Comparison of ENCODE assay signal across 18 cellular contexts in the genomic region with DNA sequence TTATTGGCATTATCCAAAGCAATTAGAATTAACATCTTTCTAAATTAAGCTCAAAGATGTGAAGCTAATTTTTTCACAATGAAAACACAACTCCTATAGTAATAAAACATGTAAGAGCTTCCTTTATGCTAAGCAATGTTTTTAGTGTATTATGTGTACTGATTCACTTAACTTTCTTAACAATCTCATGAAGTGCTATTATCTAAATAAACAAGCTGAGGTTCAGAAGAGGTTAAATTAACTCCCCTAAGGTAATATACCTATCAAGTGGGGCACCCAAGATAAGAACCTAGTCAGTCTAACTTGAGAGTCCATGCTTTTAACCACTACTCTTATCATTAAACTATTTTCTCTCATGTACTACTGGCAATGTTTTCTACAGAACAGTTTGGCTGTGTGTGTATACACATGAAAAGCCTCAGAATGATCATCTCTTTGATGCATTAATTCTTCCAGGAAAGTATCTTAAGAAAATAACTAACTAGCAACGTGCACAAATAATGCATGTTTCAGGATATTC. TPM values are rescaled to one million over a fixed set of nuclear protein-coding genes. Genes with fewer than 3 reads are reported as not detected.
A peak's percentile ranks its signal among the peaks of the same experiment; 100 is the strongest.
DNase-seq lines count a peak whose midpoint lies in the region; ATAC-seq and TF ChIP-seq lines count a peak whose summit lies in the region.
"Had no signal": no experiment of that assay in that cellular context is flagged by ENCODE, and none has a peak within 500 bp of the region (broad histone marks: within the 10 kb centered on the region; RNA-seq: fewer than 3 reads in every experiment).

No MANE protein-coding gene starts in this region.

- POLR2A ChIA-PET in HEK293 (lab: Yijun Ruan, JAX) = interaction anchor here (0.7 kb wide), 1 partner anchor 62 kb away, joined by 4 read pairs; no protein-coding TSS in a partner anchor
- POLR2A ChIA-PET in activated CD4-positive, alpha-beta memory T cell treated with anti-CD3 and anti-CD28 coated beads, Interleukin-2, amount 10 ng/mL, durations not matched to agents 7 days and 5 days (lab: Charles Lee) = interaction anchor here (1.1 to 10.4 kb wide), 4 partner anchors 12 to 145 kb away, joined by 3 to 278 read pairs (median 6); a partner anchor contains a TSS

- no peaks in the 10 kb centered on the region for H3K9me3 Mint-ChIP-seq in activated T-cell treated with anti-CD3 and anti-CD28 coated beads, Interleukin-2, amount 50 U/mL, for 24 hours
- H3K9me3 Mint-ChIP-seq in activated CD4-positive, alpha-beta memory T cell treated with anti-CD3 and anti-CD28 coated beads, Interleukin-2, amount 10 ng/mL, durations not matched to agents 7 days and 5 days = no peaks in the 10 kb centered on the region
- H3K9me3 Mint-ChIP-seq: CD4-positive, CD25-positive, alpha-beta regulatory T cell had no signal

- peak overlapping the region; percentile 79 for H3K27ac Mint-ChIP-seq in activated T-cell treated with anti-CD3 and anti-CD28 coated beads, Interleukin-2, amount 50 U/mL, for 24 hours
- H3K27ac Mint-ChIP-seq in activated CD4-positive, alpha-beta memory T cell treated with anti-CD3 and anti-CD28 coated beads, Interleukin-2, amount 10 ng/mL, durations not matched to agents 7 days and 5 days = peak overlapping the region; percentile 34

- no peaks in the 10 kb centered on the region for H3K27me3 ChIP-seq in hepatocyte
- H3K27me3 ChIP-seq in lower lobe of right lung (ENCODE audit: low read depth) = no peaks in the 10 kb centered on the region

- peaks cover 3% of the 10 kb centered on the region; the same call in 1 of the 2 replicates for H3K4me1 ChIP-seq in HEK293 (ENCODE audit: control insufficient read depth, insufficient read depth, low read length)
- peaks cover 11% of the 10 kb centered on the region for H3K4me1 ChIP-seq in hepatocyte (ENCODE audit: insufficient read depth)
- peaks cover 5% of the 10 kb centered on the region for H3K4me1 ChIP-seq in lower lobe of right lung

- DNase-seq in activated T-cell treated with anti-CD3 and anti-CD28 coated beads, Interleukin-2, amount 50 U/mL, for 24 hours = no peak
- no peak for DNase-seq in activated T-cell treated with anti-CD3 and anti-CD28 coated beads, Interleukin-2, amount 50 U/mL, for 1 hour
- no peak for DNase-seq in activated CD4-positive, alpha-beta memory T cell treated with anti-CD3 and anti-CD28 coated beads, Interleukin-2, amount 10 ng/mL, durations not matched to agents 7 days and 5 days
- DNase-seq in hepatocyte (ENCODE audit: low spot score) (no peak), lower lobe of right lung (no peak)
- DNase-seq in stimulated activated CD4-positive, alpha-beta T cell treated with anti-CD3 and anti-CD28 coated beads, Interleukin-2, amount 100 ng/mL, for 48 hours = no peak
- DNase-seq: CD4-positive, CD25-positive, alpha-beta regulatory T cell; DMS79; KBM-7; NCI-H1092; NCI-H345; NCI-H69; SHP77 treated with DMSO at 0.1 percent for 48 hours had no signal

- intact Hi-C loops in lower lobe of right lung (cut with DNase I) = no loop called here

- H3K9me2 ChIP-seq in hepatocyte (replicated peaks; ENCODE audit: insufficient read depth) = no peaks in the 10 kb centered on the region

- CTCF ChIA-PET in HEK293 (lab: Yijun Ruan, JAX) = interaction anchor here (1.4 kb wide), 1 partner anchor 64 kb away, joined by 3 read pairs; no protein-coding TSS in a partner anchor
- CTCF ChIA-PET in activated CD4-positive, alpha-beta memory T cell treated with anti-CD3 and anti-CD28 coated beads, Interleukin-2, amount 10 ng/mL, durations not matched to agents 7 days and 5 days (lab: Charles Lee) = interaction anchor here (0.9 to 2.2 kb wide), 3 partner anchors 14 to 188 kb away, joined by 3 to 12 read pairs (median 3); a partner anchor contains a TSS

- H3K27ac ChIP-seq in HEK293 (ENCODE audit: extremely low read depth, low read depth, low read length) (no peak overlapping the region), hepatocyte (peak overlapping the region; percentile 66), lower lobe of right lung (no peak overlapping the region)
- H3K27ac ChIP-seq: HL-60 had no signal

- H3K27me3 Mint-ChIP-seq in activated T-cell treated with anti-CD3 and anti-CD28 coated beads, Interleukin-2, amount 50 U/mL, for 24 hours = no peaks in the 10 kb centered on the region
- no peaks in the 10 kb centered on the region for H3K27me3 Mint-ChIP-seq in activated CD4-positive, alpha-beta memory T cell treated with anti-CD3 and anti-CD28 coated beads, Interleukin-2, amount 10 ng/mL, durations not matched to agents 7 days and 5 days
- H3K27me3 Mint-ChIP-seq: CD4-positive, CD25-positive, alpha-beta regulatory T cell had no signal

- peak overlapping the region; percentile 30 for H3K4me2 ChIP-seq in hepatocyte

- peaks cover 56% of the 10 kb centered on the region for H4K20me1 ChIP-seq in hepatocyte (ENCODE audit: insufficient read depth, poor library complexity, severe bottlenecking)

- H3K9me3 ChIP-seq in HEK293 (ENCODE audit: control insufficient read depth, insufficient read depth, low read depth, low read length) = no peaks in the 10 kb centered on the region
- no peaks in the 10 kb centered on the region for H3K9me3 ChIP-seq in hepatocyte (ENCODE audit: low read depth)
- no peaks in the 10 kb centered on the region for H3K9me3 ChIP-seq in lower lobe of right lung

- 68% methylated on average over 1 of the region's 1 CpG for WGBS in hepatocyte (ENCODE audit: low lambda C conversion rate, missing lambda C conversion rate)

- peaks cover 65% of the 10 kb centered on the region for H3K4me1 Mint-ChIP-seq in activated T-cell treated with anti-CD3 and anti-CD28 coated beads, Interleukin-2, amount 50 U/mL, for 24 hours (ENCODE audit: low read depth)
- peaks cover 77% of the 10 kb centered on the region for H3K4me1 Mint-ChIP-seq in activated CD4-positive, alpha-beta memory T cell treated with anti-CD3 and anti-CD28 coated beads, Interleukin-2, amount 10 ng/mL, durations not matched to agents 7 days and 5 days

- H3K4me3 ChIP-seq in HEK293 (ENCODE audit: low read depth, low read length) (no peak overlapping the region), hepatocyte (no peak overlapping the region), lower lobe of right lung (no peak overlapping the region)
- H3K4me3 ChIP-seq: GM12878 had no signal

- no peak for ATAC-seq in lower lobe of right lung
- ATAC-seq in GM19023 (IDR thresholded peaks at IDR 0.05; ENCODE audit: unreplicated experiment) = no peak
- ATAC-seq: GM12878 had no signal

- peaks cover 88% of the 10 kb centered on the region for H3K36me3 Mint-ChIP-seq in activated T-cell treated with anti-CD3 and anti-CD28 coated beads, Interleukin-2, amount 50 U/mL, for 24 hours (ENCODE audit: low read depth)
- H3K36me3 Mint-ChIP-seq in activated CD4-positive, alpha-beta memory T cell treated with anti-CD3 and anti-CD28 coated beads, Interleukin-2, amount 10 ng/mL, durations not matched to agents 7 days and 5 days (ENCODE audit: low read depth) = peaks cover 73% of the 10 kb centered on the region

- no peak overlapping the region for H3K4me3 Mint-ChIP-seq in activated T-cell treated with anti-CD3 and anti-CD28 coated beads, Interleukin-2, amount 50 U/mL, for 24 hours
- no peak overlapping the region for H3K4me3 Mint-ChIP-seq in activated CD4-positive, alpha-beta memory T cell treated with anti-CD3 and anti-CD28 coated beads, Interleukin-2, amount 10 ng/mL, durations not matched to agents 7 days and 5 days
- H3K4me3 Mint-ChIP-seq: CD4-positive, CD25-positive, alpha-beta regulatory T cell had no signal

- H2AFZ ChIP-seq in hepatocyte = no peak overlapping the region

- TF ChIP-seq CTCF in HEK293 (tag by site-specific recombination; IDR thresholded peaks at IDR 0.05) (no peak), hepatocyte (IDR thresholded peaks at IDR 0.05; ENCODE audit: poor library complexity) (no peak), lower lobe of right lung (IDR thresholded peaks at IDR 0.05) (no peak)

- H3K36me3 ChIP-seq in HEK293 (ENCODE audit: control insufficient read depth in 2 of 2, insufficient read depth in 1 of 2, low read length in 2 of 2) = peaks cover 7 to 36% of the 10 kb centered on the region in 2 experiments; a peak in 2 of 3 replicates
- no peaks in the 10 kb centered on the region for H3K36me3 ChIP-seq in hepatocyte (replicated peaks; ENCODE audit: insufficient read depth, low read depth)
- peaks cover 77% of the 10 kb centered on the region for H3K36me3 ChIP-seq in lower lobe of right lung

- peaks cover 75% of the 10 kb centered on the region for H3K79me2 ChIP-seq in hepatocyte

TF ChIP-seq in HEK293, 187 proteins besides CTCF, POLR2A, EP300 and RAD21 (continues in another document):
- TF ChIP-seq ZNF473 (tag by site-specific recombination; IDR thresholded peaks at IDR 0.05) (no peak), WT1 (tag by site-specific recombination; IDR thresholded peaks at IDR 0.05) (0 out of 2 replicates have a peak, but pooled peaks have one; percentile 35), OSR2 (tag by site-specific recombination; IDR thresholded peaks at IDR 0.05) (peak; percentile 27; the same call in 1 of the 2 replicates), TCF7L2 (IDR thresholded peaks at IDR 0.05; ENCODE audit: borderline replicate concordance, low read depth, low read length) (peak; percentile 64; the same call in 1 of the 2 replicates)
- TF ChIP-seq, protein P1, sequence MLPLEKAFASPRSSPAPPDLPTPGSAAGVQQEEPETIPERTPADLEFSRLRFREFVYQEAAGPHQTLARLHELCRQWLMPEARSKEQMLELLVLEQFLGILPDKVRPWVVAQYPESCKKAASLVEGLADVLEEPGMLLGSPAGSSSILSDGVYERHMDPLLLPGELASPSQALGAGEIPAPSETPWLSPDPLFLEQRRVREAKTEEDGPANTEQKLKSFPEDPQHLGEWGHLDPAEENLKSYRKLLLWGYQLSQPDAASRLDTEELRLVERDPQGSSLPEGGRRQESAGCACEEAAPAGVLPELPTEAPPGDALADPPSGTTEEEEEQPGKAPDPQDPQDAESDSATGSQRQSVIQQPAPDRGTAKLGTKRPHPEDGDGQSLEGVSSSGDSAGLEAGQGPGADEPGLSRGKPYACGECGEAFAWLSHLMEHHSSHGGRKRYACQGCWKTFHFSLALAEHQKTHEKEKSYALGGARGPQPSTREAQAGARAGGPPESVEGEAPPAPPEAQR (tag by site-specific recombination; IDR thresholded peaks at IDR 0.05) = no peak

RNA-seq across cellular contexts. Expression of a gene that starts 13.6 kb away (rescaled TPM):
- total RNA-seq in activated CD4-positive, alpha-beta memory T cell treated with anti-CD3 and anti-CD28 coated beads, Interleukin-2, amount 10 ng/mL, durations not matched to agents 7 days and 5 days = 100 to 1,000 TPM; 185 to 187 TPM
- total RNA-seq in hepatocyte = 176 and 181 TPM in 2 replicates
- 85.2 and 86.0 TPM in 2 replicates for polyA plus RNA-seq in hepatocyte
- 101 TPM for total RNA-seq in lower lobe of right lung

RNA-seq across cellular contexts. Expression of a gene that starts 29.2 kb away (rescaled TPM):
- 1 to 10 TPM; 1.3 to 1.4 TPM for total RNA-seq in activated CD4-positive, alpha-beta memory T cell treated with anti-CD3 and anti-CD28 coated beads, Interleukin-2, amount 10 ng/mL, durations not matched to agents 7 days and 5 days
- total RNA-seq in hepatocyte (0.20 and 0.83 TPM in 2 replicates), lower lobe of right lung (20.9 TPM)
- polyA plus RNA-seq in hepatocyte = 0.64 and 1.9 TPM in 2 replicates
- total RNA-seq: G401 had no signal
